Comparison of ENCODE assay signal across 12 cellular contexts in genomic region chr10:125034671-125035070, GRCh38.
DNase-seq lines count a peak whose midpoint lies in the region; ATAC-seq and TF ChIP-seq lines count a peak whose summit lies in the region.
"Had no signal": no experiment of that assay in that cellular context is flagged by ENCODE, and none has a peak within 500 bp of the region (broad histone marks: within the 10 kb centered on the region; RNA-seq: fewer than 3 reads in every experiment).

No MANE protein-coding gene starts in this region.

- DNase-seq in SK-N-SH: no peak
- no peak for DNase-seq in ascending aorta (ENCODE audit: low spot score in 2 of 2)
- DNase-seq in immature natural killer cell: no peak
- DNase-seq in vagina (ENCODE audit: extremely low spot score in 2 of 2): no peak
- DNase-seq in AG08395 (ENCODE audit: low spot score): no peak
- DNase-seq in OCI-M1 (lab: John Stamatoyannopoulos, UW): no peak
- DNase-seq: activated CD8-positive, alpha-beta T cell treated with anti-CD3 and anti-CD28 coated beads for 36 hours; NCI-H1048; NK-92 treated with Interleukin-12 subunit alpha and Interleukin-12 subunit beta, amount 100 ng/mL, for 24 hours had no signal

- peaks cover 83 to 100% of the 10 kb centered on the region in 2 donors for H3K4me1 Mint-ChIP-seq in immature natural killer cell

- no peaks in the 10 kb centered on the region for H3K36me3 Mint-ChIP-seq in immature natural killer cell

- peak overlapping the region; percentile 54 for H3K4me2 ChIP-seq in SK-N-SH

- H3K4me3 ChIP-seq in SK-N-SH (ENCODE audit: low read depth in 2 of 2, low read length in 1 of 2) (no peak overlapping the region), ascending aorta (peak overlapping the region in 1 of 2 donors; percentile 21), vagina (no peak overlapping the region)

- H3K4me3 Mint-ChIP-seq in immature natural killer cell: no peak overlapping the region
- H3K4me3 Mint-ChIP-seq: activated CD8-positive, alpha-beta T cell treated with anti-CD3 and anti-CD28 coated beads for 36 hours had no signal

- H3K36me3 ChIP-seq in SK-N-SH (replicated peaks in 1 of 2; ENCODE audit: control insufficient read depth in 1 of 2, insufficient read depth in 2 of 2, low read length in 1 of 2) (peaks cover 0 to 19% of the 10 kb centered on the region in 2 experiments), ascending aorta (peaks cover 0 to 4% of the 10 kb centered on the region in 2 donors), vagina (no peaks in the 10 kb centered on the region)

- TF ChIP-seq CTCF in SK-N-SH (IDR thresholded peaks at IDR 0.05): no peak
- TF ChIP-seq CTCF in ascending aorta (IDR thresholded peaks at IDR 0.05): no peak
- no peak for TF ChIP-seq CTCF in vagina (IDR thresholded peaks at IDR 0.05)

- no peaks in the 10 kb centered on the region for H3K9me3 Mint-ChIP-seq in immature natural killer cell
- H3K9me3 Mint-ChIP-seq: activated CD8-positive, alpha-beta T cell treated with anti-CD3 and anti-CD28 coated beads for 36 hours had no signal

- H3K27me3 Mint-ChIP-seq in immature natural killer cell (ENCODE audit: low read depth in 3 of 3): peaks cover 0 to 9% (median 0%) of the 10 kb centered on the region in 3 donors
- H3K27me3 Mint-ChIP-seq: activated CD8-positive, alpha-beta T cell treated with anti-CD3 and anti-CD28 coated beads for 36 hours had no signal

- peaks cover 48 to 81% of the 10 kb centered on the region in 2 experiments for H3K4me1 ChIP-seq in SK-N-SH (ENCODE audit: control insufficient read depth in 1 of 2, insufficient read depth in 2 of 2, low read depth in 1 of 2, low read length in 1 of 2)
- peaks cover 9 to 71% of the 10 kb centered on the region in 2 donors for H3K4me1 ChIP-seq in ascending aorta
- peaks cover 56% of the 10 kb centered on the region for H3K4me1 ChIP-seq in vagina

- TF ChIP-seq RAD21 in SK-N-SH (IDR thresholded peaks at IDR 0.05; ENCODE audit: low read length): no peak

- POLR2A ChIA-PET in SK-N-SH (lab: Yijun Ruan, JAX): no interaction called here

- no peak for TF ChIP-seq POLR2A in vagina (IDR thresholded peaks at IDR 0.05)

- intact Hi-C loops in ascending aorta (cut with DNase I): no loop called here
- intact Hi-C loops in vagina (cut with DNase I): no loop called here

- no peak overlapping the region for H2AFZ ChIP-seq in SK-N-SH (ENCODE audit: low read depth)

- H3K9me2 ChIP-seq in SK-N-SH: no peaks in the 10 kb centered on the region

- TF ChIP-seq EP300 in SK-N-SH (IDR thresholded peaks at IDR 0.05; ENCODE audit: borderline replicate concordance in 1 of 2, low read depth in 1 of 2, low read length in 1 of 2): no peak

- WGBS in SK-N-SH (ENCODE audit: low lambda C conversion rate): 87% methylated on average over 2 of the region's 4 CpGs

- peaks cover 57% of the 10 kb centered on the region for H4K20me1 ChIP-seq in SK-N-SH (ENCODE audit: insufficient read depth)

- CTCF ChIA-PET in SK-N-SH (lab: Yijun Ruan, JAX): interaction anchor here (1.3 to 7.9 kb wide), 6 partner anchors 13 to 505 kb away, joined by 3 to 70 read pairs (median 13); no protein-coding TSS in a partner anchor

- H3K9ac ChIP-seq in SK-N-SH: peak overlapping the region; percentile 48; the same call in 1 of the 2 replicates

- peaks cover 91% of the 10 kb centered on the region for H3K79me2 ChIP-seq in SK-N-SH (ENCODE audit: insufficient read depth)

- ATAC-seq in SK-N-SH treated with all-trans-retinoic acid at 6 μM for 48 hours: no peak
- no peak for ATAC-seq in GM21576 (IDR thresholded peaks at IDR 0.05; ENCODE audit: unreplicated experiment)
- ATAC-seq: activated CD8-positive, alpha-beta T cell treated with anti-CD3 and anti-CD28 coated beads for 36 hours had no signal

- H3K9me3 ChIP-seq in SK-N-SH (no peaks in the 10 kb centered on the region), ascending aorta (no peaks in the 10 kb centered on the region), vagina (no peaks in the 10 kb centered on the region)

- H3K27ac Mint-ChIP-seq in immature natural killer cell: peak overlapping the region in 4 of 6 donors; percentile 24 to 76 (median 54)
- H3K27ac Mint-ChIP-seq: activated CD8-positive, alpha-beta T cell treated with anti-CD3 and anti-CD28 coated beads for 36 hours had no signal

- no peaks in the 10 kb centered on the region for H3K27me3 ChIP-seq in SK-N-SH (ENCODE audit: insufficient read depth)
- no peaks in the 10 kb centered on the region for H3K27me3 ChIP-seq in ascending aorta
- no peaks in the 10 kb centered on the region for H3K27me3 ChIP-seq in vagina

- H3K27ac ChIP-seq in SK-N-SH (ENCODE audit: low read depth in 2 of 2, low read length in 1 of 2) (peak overlapping the region; percentile 87 to 88), ascending aorta (peak overlapping the region; percentile 20 to 44), vagina (peak overlapping the region; percentile 25)
- H3K27ac ChIP-seq: 22Rv1 had no signal

- peaks cover 20% of the 10 kb centered on the region for H3F3A ChIP-seq in SK-N-SH (replicated peaks; ENCODE audit: insufficient read depth)

TF ChIP-seq in SK-N-SH, 30 proteins besides CTCF, POLR2A, EP300 and RAD21:
- TF ChIP-seq TEAD4 (IDR thresholded peaks at IDR 0.05; ENCODE audit: borderline replicate concordance, insufficient read depth): no peak
- TF ChIP-seq TCF12 (IDR thresholded peaks at IDR 0.05): no peak

TF ChIP-seq in SK-N-SH treated with all-trans-retinoic acid at 6 μM for 48 hours, 23 proteins besides CTCF, POLR2A, EP300 and RAD21:
- TF ChIP-seq BACH2 (CRISPR knock-in tag; IDR thresholded peaks at IDR 0.05; ENCODE audit: borderline replicate concordance) (no peak), TSHZ2 (CRISPR knock-in tag; IDR thresholded peaks at IDR 0.05) (no peak), ZNF8 (CRISPR knock-in tag; IDR thresholded peaks at IDR 0.05) (no peak), ARNTL (CRISPR knock-in tag; IDR thresholded peaks at IDR 0.05; ENCODE audit: borderline replicate concordance, low read depth) (no peak), PPARA (CRISPR knock-in tag; IDR thresholded peaks at IDR 0.05; ENCODE audit: borderline replicate concordance) (no peak), CSDC2 (CRISPR knock-in tag; IDR thresholded peaks at IDR 0.05) (no peak), ZFP3 (CRISPR knock-in tag; IDR thresholded peaks at IDR 0.05) (no peak), ZNF565 (CRISPR knock-in tag; conservative IDR thresholded peaks at IDR 0.05; ENCODE audit: low read depth) (no peak), RARB (CRISPR knock-in tag; IDR thresholded peaks at IDR 0.05) (no peak), POU6F1 (CRISPR knock-in tag; IDR thresholded peaks at IDR 0.05; ENCODE audit: borderline replicate concordance, low read depth) (no peak), ISL1 (CRISPR knock-in tag; IDR thresholded peaks at IDR 0.05) (no peak), ESRRG (CRISPR knock-in tag; IDR thresholded peaks at IDR 0.05) (no peak), ZC3H10 (CRISPR knock-in tag; IDR thresholded peaks at IDR 0.05) (no peak), ZFP30 (CRISPR knock-in tag; IDR thresholded peaks at IDR 0.05) (no peak)

Comparison
In these comparisons a context has a peak if more than half of its experiments do, and no peak if none do; other contexts are left out.
1. H3K27ac ChIP-seq: peak in every context shown above with its lines; median percentile 88 in SK-N-SH; 32 in ascending aorta; 25 in vagina.